ENCODE assay signal across 11 cellular contexts in genomic region chr10:3835770-3836169, GRCh38. TPM values are rescaled to one million over a fixed set of nuclear protein-coding genes. Genes with fewer than 3 reads are reported as not detected.
DNase-seq lines count a peak whose midpoint lies in the region; ATAC-seq and TF ChIP-seq lines count a peak whose summit lies in the region.
"Had no signal": no experiment of that assay in that cellular context is flagged by ENCODE, and none has a peak within 500 bp of the region (broad histone marks: within the 10 kb centered on the region; RNA-seq: fewer than 3 reads in every experiment).

No MANE protein-coding gene starts in this region.

- WGBS in upper lobe of left lung, 2 donors: 13 to 19% methylated on average over 6 of the region's 6 CpGs

- no peak overlapping the region for H3K4me3 Mint-ChIP-seq in type B pancreatic cell

- peaks cover 16 to 39% (median 26%) of the 10 kb centered on the region in 4 donors for H3K4me1 ChIP-seq in upper lobe of left lung
- H3K4me1 ChIP-seq: body of pancreas had no signal

- H3K4me3 ChIP-seq in upper lobe of left lung: no peak overlapping the region
- H3K4me3 ChIP-seq: body of pancreas had no signal

- TF ChIP-seq POLR2A in upper lobe of left lung (IDR thresholded peaks at IDR 0.05): no peak

- no peak for DNase-seq in activated naive CD4-positive, alpha-beta T cell treated with anti-CD3 and anti-CD28 coated beads, Interleukin-2, amount 50 U/mL, for 72 hours (ENCODE audit: low spot score in 2 of 2)
- no peak for DNase-seq in activated naive CD4-positive, alpha-beta T cell (lab: John Stamatoyannopoulos, UW)
- DNase-seq in Kasumi-1 (lab: John Stamatoyannopoulos, UW) (peak; percentile 15 to 30), left ventricle myocardium superior (no peak), upper lobe of left lung (peak in 1 of 2 donors; percentile 73), type B pancreatic cell (ENCODE audit: extremely low spot score, unreplicated experiment) (no peak), SKM-1 (lab: John Stamatoyannopoulos, UW; ENCODE audit: unreplicated experiment) (no peak), NCI-H1048 (lab: John Stamatoyannopoulos, UW) (no peak)
- DNase-seq: AML-193, T-helper 9 cell had no signal

- intact Hi-C loops in left ventricle myocardium superior (cut with micrococcal nuclease): no loop called here

- peak in 1 of 4 donors; percentile 28 for TF ChIP-seq EP300 in upper lobe of left lung (IDR thresholded peaks at IDR 0.05)

- ATAC-seq in activated naive CD4-positive, alpha-beta T cell treated with anti-CD3 and anti-CD28 coated beads, Interleukin-2, amount 50 U/mL, for 72 hours: peak in 1 of 2 donors; percentile 25
- ATAC-seq in left ventricle myocardium superior (peak; percentile 84), upper lobe of left lung (ENCODE audit: low FRiP score in 2 of 2) (peak in 1 of 2 donors; percentile 77)
- ATAC-seq: body of pancreas had no signal

- no peaks in the 10 kb centered on the region for H3K36me3 ChIP-seq in upper lobe of left lung

- H3K27ac ChIP-seq in upper lobe of left lung: peak overlapping the region in 3 of 4 donors; percentile 23 to 57 (median 27)
- H3K27ac ChIP-seq: body of pancreas had no signal

- no peaks in the 10 kb centered on the region for H3K9me3 ChIP-seq in upper lobe of left lung
- H3K9me3 ChIP-seq: body of pancreas had no signal

- TF ChIP-seq CTCF in upper lobe of left lung (IDR thresholded peaks at IDR 0.05): no peak
- TF ChIP-seq CTCF in type B pancreatic cell (conservative IDR thresholded peaks at IDR 0.05): no peak

- H3K27ac Mint-ChIP-seq in activated naive CD4-positive, alpha-beta T cell treated with anti-CD3 and anti-CD28 coated beads, Interleukin-2, amount 50 U/mL, for 72 hours: peak overlapping the region; percentile 61 to 65
- no peak overlapping the region for H3K27ac Mint-ChIP-seq in type B pancreatic cell

- H3K27me3 ChIP-seq in upper lobe of left lung: no peaks in the 10 kb centered on the region
- H3K27me3 ChIP-seq: body of pancreas had no signal

- H3K27me3 Mint-ChIP-seq in type B pancreatic cell: no peaks in the 10 kb centered on the region

- H3K36me3 Mint-ChIP-seq in activated naive CD4-positive, alpha-beta T cell treated with anti-CD3 and anti-CD28 coated beads, Interleukin-2, amount 50 U/mL, for 72 hours: peaks cover 0 to 10% of the 10 kb centered on the region in 2 donors
- no peaks in the 10 kb centered on the region for H3K36me3 Mint-ChIP-seq in type B pancreatic cell

- H3K4me1 Mint-ChIP-seq in type B pancreatic cell (ENCODE audit: unreplicated experiment): peaks cover 25% of the 10 kb centered on the region

- H3K9me3 Mint-ChIP-seq in activated naive CD4-positive, alpha-beta T cell treated with anti-CD3 and anti-CD28 coated beads, Interleukin-2, amount 50 U/mL, for 72 hours: peaks cover 0 to 4% of the 10 kb centered on the region in 2 donors
- no peaks in the 10 kb centered on the region for H3K9me3 Mint-ChIP-seq in type B pancreatic cell

RNA-seq across cellular contexts. Expression of gene KLF6, which starts 50.8 kb away (rescaled TPM):
- 100 to 1,000 TPM in 1 of 2 donors, 10 to 100 TPM in 1; 85.2 to 126 TPM for total RNA-seq in activated naive CD4-positive, alpha-beta T cell treated with anti-CD3 and anti-CD28 coated beads, Interleukin-2, amount 50 U/mL, for 72 hours
- total RNA-seq in left ventricle myocardium superior (62.0 TPM), upper lobe of left lung (100 to 1,000 TPM; 164 to 439 (median 249) TPM), type B pancreatic cell (ENCODE audit: low replicate concordance) (117 and 269 TPM in 2 replicates)

Comparison
In these comparisons a context has a peak if more than half of its experiments do, and no peak if none do; other contexts are left out.
1. DNase-seq: peak in Kasumi-1 (2 of 2); none in activated naive CD4-positive, alpha-beta T cell treated with anti-CD3 and anti-CD28 coated beads, Interleukin-2, amount 50 U/mL, for 72 hours (0 of 2), activated naive CD4-positive, alpha-beta T cell (0 of 4), left ventricle myocardium superior (single experiment), type B pancreatic cell (single experiment), SKM-1 (single experiment) and NCI-H1048 (single experiment).